ENCODE assay signal across 8 cellular contexts in the genomic region with DNA sequence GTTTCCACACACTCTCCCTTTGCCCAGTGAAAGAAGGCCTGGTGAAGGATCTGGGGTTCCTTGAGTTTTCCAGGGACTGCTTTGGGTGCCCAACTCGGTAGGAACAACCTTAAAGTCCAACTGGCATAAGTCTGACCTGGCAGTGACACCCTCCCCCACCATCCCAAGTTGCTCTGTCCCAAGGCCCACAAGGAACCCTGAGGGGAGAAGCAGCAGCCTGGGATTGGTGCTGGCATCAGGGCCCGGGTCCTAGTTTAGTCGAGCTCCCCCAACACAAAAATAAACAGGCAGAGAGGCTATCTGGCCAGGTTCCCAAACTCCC. TPM values are rescaled to one million over a fixed set of nuclear protein-coding genes. Genes with fewer than 3 reads are reported as not detected.
DNase-seq lines count a peak whose midpoint lies in the region; ATAC-seq and TF ChIP-seq lines count a peak whose summit lies in the region.

No MANE protein-coding gene starts in this region.

- H3K4me1 ChIP-seq in BLaER1 treated with 17β-estradiol and CSF1 and Interleukin-3, amounts not matched to agents 10 nM and 100 nM = peaks cover 35 to 50% (median 39%) of the 10 kb centered on the region in 10 experiments

- H3K27me3 ChIP-seq in BLaER1 treated with 17β-estradiol and CSF1 and Interleukin-3, amounts not matched to agents 10 nM and 100 nM = no peaks in the 10 kb centered on the region
- H3K27me3 ChIP-seq in dorsolateral prefrontal cortex = no peaks in the 10 kb centered on the region

- no peak for TF ChIP-seq CTCF in dorsolateral prefrontal cortex (IDR thresholded peaks at IDR 0.05 in 54 of 56, conservative IDR thresholded peaks at IDR 0.05 in 2 of 56; ENCODE audit: low read depth in 1 of 56, partially characterized antibody in 56 of 56)
- TF ChIP-seq CTCF in nephron progenitor cell (IDR thresholded peaks at IDR 0.05) = no peak

- peak overlapping the region; percentile 91 to 100 (median 98) for H3K4me3 ChIP-seq in BLaER1 treated with 17β-estradiol and CSF1 and Interleukin-3, amounts not matched to agents 10 nM and 100 nM
- peak overlapping the region; percentile 65 to 100 (median 96) for H3K4me3 ChIP-seq in dorsolateral prefrontal cortex

- peaks cover 14 to 19% (median 18%) of the 10 kb centered on the region in 11 experiments for H3K36me3 ChIP-seq in BLaER1 treated with 17β-estradiol and CSF1 and Interleukin-3, amounts not matched to agents 10 nM and 100 nM

- peak overlapping the region; percentile 72 for H3K27ac Mint-ChIP-seq in nephron progenitor cell

- H3K27me3 Mint-ChIP-seq in nephron progenitor cell (ENCODE audit: low read depth, poor library complexity) = no peaks in the 10 kb centered on the region

- peak overlapping the region; percentile 96 to 100 (median 99) for H3K27ac ChIP-seq in BLaER1 treated with 17β-estradiol and CSF1 and Interleukin-3, amounts not matched to agents 10 nM and 100 nM
- H3K27ac ChIP-seq in dorsolateral prefrontal cortex = peak overlapping the region in 44 of 59 donors; percentile 11 to 99 (median 97)

- DNase-seq in M059J (ENCODE audit: low read depth) (peak; percentile 30), dorsolateral prefrontal cortex (peak in 1 of 10 donors; percentile 37), nephron progenitor cell (no peak), mesenteric fat pad (ENCODE audit: low spot score) (no peak), cerebellar nuclear complex (lab: John Stamatoyannopoulos, UW) (no peak)

- peak overlapping the region; percentile 91 to 100 (median 98) for H3K4me2 ChIP-seq in BLaER1 treated with 17β-estradiol and CSF1 and Interleukin-3, amounts not matched to agents 10 nM and 100 nM

- intact Hi-C loops in dorsolateral prefrontal cortex (cut with DNase I) = no loop called here

- peak overlapping the region; percentile 96 for H3K4me3 Mint-ChIP-seq in nephron progenitor cell

- no peaks in the 10 kb centered on the region for H3K9me3 ChIP-seq in BLaER1 treated with 17β-estradiol and CSF1 and Interleukin-3, amounts not matched to agents 10 nM and 100 nM (replicated peaks in 1 of 11)

- peaks cover 17% of the 10 kb centered on the region for H3K36me3 Mint-ChIP-seq in nephron progenitor cell (ENCODE audit: low read depth)

- H4K20me1 ChIP-seq in BLaER1 treated with 17β-estradiol and CSF1 and Interleukin-3, amounts not matched to agents 10 nM and 100 nM = peaks cover 46 to 60% (median 50%) of the 10 kb centered on the region in 11 experiments

- H3K9ac ChIP-seq in BLaER1 treated with 17β-estradiol and CSF1 and Interleukin-3, amounts not matched to agents 10 nM and 100 nM = peak overlapping the region; percentile 96 to 100 (median 99)

- peaks cover 50% of the 10 kb centered on the region for H3K4me1 Mint-ChIP-seq in nephron progenitor cell

- no peak for ATAC-seq in activated CD4-positive, CD25-positive, alpha-beta regulatory T cell treated with anti-CD3 and anti-CD28 coated beads, Interleukin-2, amount 50 U/mL, for 24 hours
- no peak for ATAC-seq in HG02763 (IDR thresholded peaks at IDR 0.05; ENCODE audit: unreplicated experiment)

- H3K9me3 Mint-ChIP-seq in nephron progenitor cell = no peaks in the 10 kb centered on the region

RNA-seq across cellular contexts. Expression of a gene that starts 1.6 kb away (rescaled TPM):
- 5.9 and 16.1 TPM in 2 replicates for total RNA-seq in M059J (2014; rRNA removed; shearing (Covaris generic))
- total RNA-seq in dorsolateral prefrontal cortex (100 to 1,000 TPM in 86 of 120 experiments, 10 to 100 TPM in 34; 76.9 to 147 (median 107) TPM), mesenteric fat pad (79.7 TPM)

RNA-seq across cellular contexts. Expression of a gene that starts 10.8 kb away (rescaled TPM):
- 2.5 and 4.5 TPM in 2 replicates for total RNA-seq in M059J (2014; rRNA removed; shearing (Covaris generic))
- total RNA-seq in dorsolateral prefrontal cortex (10 to 100 TPM in 3 of 120 experiments, 1 to 10 TPM in 116, under 1 TPM in 1; 0.55 to 10.5 (median 5.5) TPM), mesenteric fat pad (0.42 TPM)

RNA-seq across cellular contexts. Expression of a gene that starts 35.6 kb away (rescaled TPM):
- total RNA-seq in M059J (2014; rRNA removed; shearing (Covaris generic)) = not detected in 2 replicates
- total RNA-seq in dorsolateral prefrontal cortex (1 to 10 TPM in 4 of 120 experiments, under 1 TPM in 103, not detected in 13; 0.11 to 2.5 (median 0.42) TPM), mesenteric fat pad (1.5 TPM)

RNA-seq across cellular contexts. Expression of a gene that starts 40.4 kb away (rescaled TPM):
- total RNA-seq in M059J (2014; rRNA removed; shearing (Covaris generic)) = 56.0 and 59.3 TPM in 2 replicates
- total RNA-seq in dorsolateral prefrontal cortex (10 to 100 TPM; 26.4 to 67.1 (median 46.4) TPM), mesenteric fat pad (61.7 TPM)

RNA-seq across cellular contexts. Expression of a gene that starts 51.6 kb away (rescaled TPM):
- total RNA-seq in M059J (2014; rRNA removed; shearing (Covaris generic)) = 11.7 and 14.7 TPM in 2 replicates
- total RNA-seq in dorsolateral prefrontal cortex (100 to 1,000 TPM in 3 of 120 experiments, 10 to 100 TPM in 117; 40.9 to 108 (median 65.9) TPM), mesenteric fat pad (46.1 TPM)
